Comparison of ENCODE assay signal across 8 cellular contexts in the genomic region with DNA sequence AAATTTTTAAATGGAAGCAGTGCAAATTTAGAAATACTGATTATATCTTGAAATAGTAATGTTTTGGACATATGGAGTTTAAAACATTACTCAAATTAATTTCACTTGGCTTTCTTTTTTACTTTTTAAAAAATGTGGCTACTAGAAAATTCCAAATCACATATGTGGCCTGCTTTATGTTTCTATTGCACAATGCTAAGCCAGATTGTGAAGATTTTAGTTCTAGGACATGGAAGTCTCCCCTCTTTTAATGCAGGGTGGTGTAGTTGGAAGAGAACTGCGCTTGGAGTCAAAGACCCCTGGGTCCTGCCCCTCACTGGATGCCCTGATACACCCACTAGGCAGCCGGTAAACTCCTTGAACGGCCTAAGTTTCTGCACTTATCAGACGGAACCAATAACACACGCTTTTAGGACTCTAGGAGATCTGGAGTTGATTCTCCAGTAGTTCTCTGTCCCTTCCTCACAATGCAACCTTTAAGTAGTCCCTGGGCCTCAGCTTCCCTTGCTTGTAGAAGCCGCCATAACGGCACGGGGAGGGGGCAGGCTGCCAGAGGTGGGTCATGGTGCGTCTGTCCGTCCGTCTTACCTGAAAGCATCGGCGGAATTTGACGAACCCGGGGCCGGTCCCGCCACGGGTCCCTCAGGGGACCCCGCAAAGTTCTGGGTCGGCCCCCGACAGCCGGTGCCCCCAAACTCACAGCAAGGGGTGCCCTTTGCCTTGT. TPM values are rescaled to one million over a fixed set of nuclear protein-coding genes. Genes with fewer than 3 reads are reported as not detected.
DNase-seq lines count a peak whose midpoint lies in the region; ATAC-seq, FAIRE-seq and TF ChIP-seq lines count a peak whose summit lies in the region.

No MANE protein-coding gene starts in this region.

- no peaks in the 10 kb centered on the region for H3K36me3 ChIP-seq in HUES48 (ENCODE audit: control insufficient read depth, insufficient read depth, low read length)

- no peaks in the 10 kb centered on the region for H3K27me3 ChIP-seq in HUES48 (ENCODE audit: control insufficient read depth, insufficient read depth, low read length)

- peak overlapping the region; percentile 99 for H3K27ac Mint-ChIP-seq in Calu3 (ENCODE audit: unreplicated experiment)
- peak overlapping the region; percentile 98 for H3K27ac Mint-ChIP-seq in activated CD8-positive, alpha-beta T cell treated with anti-CD3 and anti-CD28 coated beads for 36 hours

- no peaks in the 10 kb centered on the region for H3K27me3 Mint-ChIP-seq in Calu3 (ENCODE audit: unreplicated experiment)
- H3K27me3 Mint-ChIP-seq in activated CD8-positive, alpha-beta T cell treated with anti-CD3 and anti-CD28 coated beads for 36 hours: no peaks in the 10 kb centered on the region

- no peaks in the 10 kb centered on the region for H3K9me3 ChIP-seq in HUES48 (ENCODE audit: control insufficient read depth, insufficient read depth, low read length)

- H3K9me3 Mint-ChIP-seq in Calu3 (ENCODE audit: low read depth, unreplicated experiment): no peaks in the 10 kb centered on the region
- H3K9me3 Mint-ChIP-seq in activated CD8-positive, alpha-beta T cell treated with anti-CD3 and anti-CD28 coated beads for 36 hours: no peaks in the 10 kb centered on the region

- peak overlapping the region; percentile 78 for H3K4me3 ChIP-seq in HUES48 (ENCODE audit: low read depth, low read length)

- peak overlapping the region; percentile 97 for H3K9ac ChIP-seq in HUES48 (ENCODE audit: low read depth, low read length)

- TSS peak; percentile 83 for BruUV-seq in Calu3 (replicated peaks; lab: Mats Ljungman, UMichigan)

- POLR2A ChIA-PET in activated CD8-positive, alpha-beta T cell treated with anti-CD3 and anti-CD28 coated beads for 36 hours (lab: Charles Lee): no interaction called here

- CTCF ChIA-PET in Calu3 (lab: Charles Lee): no interaction called here
- CTCF ChIA-PET in activated CD8-positive, alpha-beta T cell treated with anti-CD3 and anti-CD28 coated beads for 36 hours (lab: Charles Lee): no interaction called here

- DNase-seq in Calu3: no peak
- peak; percentile 6 for DNase-seq in activated CD8-positive, alpha-beta T cell treated with anti-CD3 and anti-CD28 coated beads for 36 hours
- DNase-seq in Right ventricle myocardium superior: peak; percentile 50
- DNase-seq in renal cortical epithelial cell (ENCODE audit: low read depth): peak; percentile 22
- no peak for DNase-seq in D721Med (ENCODE audit: insufficient read length, low spot score)

- H3K4me1 Mint-ChIP-seq in Calu3 (ENCODE audit: low read depth, unreplicated experiment): peaks cover 7% of the 10 kb centered on the region
- peaks cover 14% of the 10 kb centered on the region for H3K4me1 Mint-ChIP-seq in activated CD8-positive, alpha-beta T cell treated with anti-CD3 and anti-CD28 coated beads for 36 hours (ENCODE audit: low read depth)

- TF ChIP-seq CTCF in Calu3 (IDR thresholded peaks at IDR 0.05; ENCODE audit: unreplicated experiment) (no peak), D721Med (IDR thresholded peaks at IDR 0.05; ENCODE audit: insufficient read depth, missing control alignments) (no peak)
- no peak for TF ChIP-seq CTCF in activated CD8-positive, alpha-beta T cell treated with anti-CD3 and anti-CD28 coated beads for 36 hours (IDR thresholded peaks at IDR 0.05)

- H3K4me1 ChIP-seq in HUES48 (ENCODE audit: control insufficient read depth, insufficient read depth, low read length): 0 out of 2 replicates have a peak, but pooled peaks cover 5% of the 10 kb centered on the region

- peaks cover 28% of the 10 kb centered on the region for H3K36me3 Mint-ChIP-seq in Calu3 (ENCODE audit: insufficient read depth, unreplicated experiment)
- H3K36me3 Mint-ChIP-seq in activated CD8-positive, alpha-beta T cell treated with anti-CD3 and anti-CD28 coated beads for 36 hours (ENCODE audit: low read depth): no peaks in the 10 kb centered on the region

- peak overlapping the region; percentile 96 for H3K4me3 Mint-ChIP-seq in Calu3 (ENCODE audit: low read depth, unreplicated experiment)
- peak overlapping the region; percentile 94 for H3K4me3 Mint-ChIP-seq in activated CD8-positive, alpha-beta T cell treated with anti-CD3 and anti-CD28 coated beads for 36 hours

- H3K27ac ChIP-seq in HUES48 (ENCODE audit: low read depth, low read length): peak overlapping the region; percentile 96

- ATAC-seq in activated CD8-positive, alpha-beta T cell treated with anti-CD3 and anti-CD28 coated beads for 36 hours: no peak
- ATAC-seq in Right ventricle myocardium superior (ENCODE audit: poor library complexity) (peak; percentile 8), GM18519 (IDR thresholded peaks at IDR 0.05; ENCODE audit: low FRiP score, unreplicated experiment) (no peak), HG03280 (IDR thresholded peaks at IDR 0.05; ENCODE audit: unreplicated experiment) (no peak)

- intact Hi-C loops in Calu3 (cut with micrococcal nuclease; ENCODE audit: unreplicated experiment) (no loop called here), Right ventricle myocardium superior (cut with DNase I) (no loop called here)
- intact Hi-C loops in activated CD8-positive, alpha-beta T cell treated with anti-CD3 and anti-CD28 coated beads for 36 hours (cut with micrococcal nuclease): no loop called here

- no peak for FAIRE-seq in D721Med (lab: Jason Lieb, UNC)

RNA-seq across cellular contexts. Expression of a gene that starts 0.5 kb away (rescaled TPM):
- 9.6 and 10.8 TPM in 2 replicates for total RNA-seq in Calu3 (2022)
- total RNA-seq in activated CD8-positive, alpha-beta T cell treated with anti-CD3 and anti-CD28 coated beads for 36 hours: 1 to 10 TPM in 1 of 2 experiments, under 1 TPM in 1; 0.74 to 1.1 TPM
- 0.43 TPM for total RNA-seq in Right ventricle myocardium superior
- 5.4 and 8.9 TPM in 2 replicates for total RNA-seq in renal cortical epithelial cell

RNA-seq across cellular contexts. Expression of a gene that starts 0.7 kb away (rescaled TPM):
- total RNA-seq in Calu3 (2022): 40.9 and 42.7 TPM in 2 replicates
- total RNA-seq in activated CD8-positive, alpha-beta T cell treated with anti-CD3 and anti-CD28 coated beads for 36 hours: 10 to 100 TPM; 15.6 to 15.7 TPM
- 38.3 TPM for total RNA-seq in Right ventricle myocardium superior
- 20.0 and 25.0 TPM in 2 replicates for total RNA-seq in renal cortical epithelial cell

RNA-seq across cellular contexts. Expression of a gene that starts 26.1 kb away (rescaled TPM):
- 94.6 and 105 TPM in 2 replicates for total RNA-seq in Calu3 (2022)
- 100 to 1,000 TPM; 155 to 158 TPM for total RNA-seq in activated CD8-positive, alpha-beta T cell treated with anti-CD3 and anti-CD28 coated beads for 36 hours
- 60.9 TPM for total RNA-seq in Right ventricle myocardium superior
- 34.1 and 109 TPM in 2 replicates for total RNA-seq in renal cortical epithelial cell

RNA-seq across cellular contexts. Expression of a gene that starts 45.0 kb away (rescaled TPM):
- 58.5 and 70.0 TPM in 2 replicates for total RNA-seq in Calu3 (2022)
- 10 to 100 TPM; 84.7 to 88.1 TPM for total RNA-seq in activated CD8-positive, alpha-beta T cell treated with anti-CD3 and anti-CD28 coated beads for 36 hours
- total RNA-seq in Right ventricle myocardium superior: 17.2 TPM
- total RNA-seq in renal cortical epithelial cell: 60.1 and 91.9 TPM in 2 replicates

RNA-seq across cellular contexts. Expression of a gene that starts 50.0 kb away (rescaled TPM):
- total RNA-seq in Calu3 (2022): 79.1 and 91.4 TPM in 2 replicates
- total RNA-seq in activated CD8-positive, alpha-beta T cell treated with anti-CD3 and anti-CD28 coated beads for 36 hours: 10 to 100 TPM; 93.3 to 97.6 TPM
- 30.6 TPM for total RNA-seq in Right ventricle myocardium superior
- 16.8 and 54.8 TPM in 2 replicates for total RNA-seq in renal cortical epithelial cell

Comparison
In these comparisons a context has a peak if more than half of its experiments do, and no peak if none do; other contexts are left out.
1. DNase-seq: peak in activated CD8-positive, alpha-beta T cell treated with anti-CD3 and anti-CD28 coated beads for 36 hours (single experiment), Right ventricle myocardium superior (single experiment) and renal cortical epithelial cell (single experiment); none in Calu3 (single experiment) and D721Med (single experiment).